In the genomic region with DNA sequence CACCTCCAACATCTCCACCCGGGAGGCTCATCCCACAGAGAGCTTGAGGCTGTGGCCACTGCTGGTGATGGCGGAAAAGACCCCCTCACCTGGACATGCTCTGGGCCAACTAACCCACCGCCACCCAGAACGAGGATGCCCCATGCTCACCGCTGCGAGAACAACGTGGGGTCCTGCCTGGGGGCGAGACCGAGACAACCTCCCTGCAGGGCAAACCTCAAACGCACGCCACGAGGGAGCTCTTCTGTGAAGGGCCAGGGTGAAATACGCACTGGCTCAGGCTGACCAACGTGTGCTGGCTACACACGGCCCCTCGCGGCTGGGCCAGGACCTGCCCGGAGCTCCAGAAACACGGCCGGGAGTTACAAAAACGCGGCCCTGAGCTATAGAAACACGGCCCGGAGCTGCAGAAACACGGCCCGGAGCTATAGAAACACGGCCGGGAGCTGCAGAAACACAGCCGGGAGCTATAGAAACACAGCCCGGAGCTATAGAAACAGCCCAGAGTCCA, we compare ENCODE assay signal across 1 cellular context.
TF ChIP-seq lines count a peak whose summit lies in the region.

No MANE protein-coding gene starts in this region.

TF ChIP-seq in SK-N-SH, 30 proteins besides CTCF, POLR2A, EP300 and RAD21:
- TF ChIP-seq NRF1 (IDR thresholded peaks at IDR 0.05; ENCODE audit: low read depth, low read length) (no peak), FOSL2 (IDR thresholded peaks at IDR 0.05; ENCODE audit: borderline replicate concordance, low read depth) (no peak), FOXJ3 (CRISPR knock-in tag; IDR thresholded peaks at IDR 0.05) (no peak), RCOR1 (IDR thresholded peaks at IDR 0.05; ENCODE audit: low read length) (no peak), SMC3 (IDR thresholded peaks at IDR 0.05; ENCODE audit: low read depth, low read length) (no peak), MXI1 (IDR thresholded peaks at IDR 0.05; ENCODE audit: low read depth, low read length) (no peak), USF2 (IDR thresholded peaks at IDR 0.05; ENCODE audit: borderline replicate concordance, low read depth, low read length) (no peak), RXRA (IDR thresholded peaks at IDR 0.05; ENCODE audit: borderline replicate concordance, low read depth) (no peak), JUND (IDR thresholded peaks at IDR 0.05) (no peak), ZBTB33 (IDR thresholded peaks at IDR 0.05; ENCODE audit: borderline replicate concordance, low read depth) (no peak), RFX5 (IDR thresholded peaks at IDR 0.05; ENCODE audit: low read length) (no peak), GABPA (IDR thresholded peaks at IDR 0.05; ENCODE audit: low read depth) (no peak), CHD2 (IDR thresholded peaks at IDR 0.05; ENCODE audit: low read length, partially characterized antibody) (no peak), GATA2 (CRISPR knock-in tag; IDR thresholded peaks at IDR 0.05) (no peak), MEF2A (IDR thresholded peaks at IDR 0.05; ENCODE audit: borderline replicate concordance, low read depth) (no peak), TEAD4 (IDR thresholded peaks at IDR 0.05; ENCODE audit: borderline replicate concordance, insufficient read depth) (no peak), TAF1 (IDR thresholded peaks at IDR 0.05; ENCODE audit: borderline replicate concordance, low read depth, low read length) (no peak)
- TF ChIP-seq, protein P1, sequence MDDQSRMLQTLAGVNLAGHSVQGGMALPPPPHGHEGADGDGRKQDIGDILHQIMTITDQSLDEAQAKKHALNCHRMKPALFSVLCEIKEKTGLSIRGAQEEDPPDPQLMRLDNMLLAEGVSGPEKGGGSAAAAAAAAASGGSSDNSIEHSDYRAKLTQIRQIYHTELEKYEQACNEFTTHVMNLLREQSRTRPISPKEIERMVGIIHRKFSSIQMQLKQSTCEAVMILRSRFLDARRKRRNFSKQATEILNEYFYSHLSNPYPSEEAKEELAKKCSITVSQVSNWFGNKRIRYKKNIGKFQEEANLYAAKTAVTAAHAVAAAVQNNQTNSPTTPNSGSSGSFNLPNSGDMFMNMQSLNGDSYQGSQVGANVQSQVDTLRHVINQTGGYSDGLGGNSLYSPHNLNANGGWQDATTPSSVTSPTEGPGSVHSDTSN (IDR thresholded peaks at IDR 0.05), result no peak
